ENCODE assay signal across 8 cellular contexts in genomic region chr14:100640481-100641273, GRCh38. TPM values are rescaled to one million over a fixed set of nuclear protein-coding genes. Genes with fewer than 3 reads are reported as not detected.
DNase-seq lines count a peak whose midpoint lies in the region; ATAC-seq lines count a peak whose summit lies in the region.

No MANE protein-coding gene starts in this region.

- peaks cover 24% of the 10 kb centered on the region for H3K4me1 Mint-ChIP-seq in dendritic cell treated with granulocyte-macrophage colony-stimulating factor and Interleukin-4, amounts not matched to agents 40 ng/mL and 50 ng/mL, for 4 days (ENCODE audit: low read depth)

- peak; percentile 84 for ATAC-seq in GM19328 (IDR thresholded peaks at IDR 0.05; ENCODE audit: unreplicated experiment)
- peak; percentile 91 for ATAC-seq in HG03342 (IDR thresholded peaks at IDR 0.05; ENCODE audit: unreplicated experiment)
- ATAC-seq in Right ventricle myocardium inferior, result no peak

- H3K9me3 Mint-ChIP-seq in dendritic cell treated with granulocyte-macrophage colony-stimulating factor and Interleukin-4, amounts not matched to agents 40 ng/mL and 50 ng/mL, for 4 days, result no peaks in the 10 kb centered on the region

- intact Hi-C loops in dendritic cell treated with granulocyte-macrophage colony-stimulating factor and Interleukin-4, amounts not matched to agents 40 ng/mL and 50 ng/mL, for 4 days (cut with micrococcal nuclease), result no loop called here
- intact Hi-C loops in cardiac septum (cut with DNase I) (no loop called here), Right ventricle myocardium inferior (cut with DNase I) (no loop called here)

- peaks cover 65% of the 10 kb centered on the region for H3K27me3 Mint-ChIP-seq in dendritic cell treated with granulocyte-macrophage colony-stimulating factor and Interleukin-4, amounts not matched to agents 40 ng/mL and 50 ng/mL, for 4 days

- no peaks in the 10 kb centered on the region for H3K36me3 Mint-ChIP-seq in dendritic cell treated with granulocyte-macrophage colony-stimulating factor and Interleukin-4, amounts not matched to agents 40 ng/mL and 50 ng/mL, for 4 days (ENCODE audit: low read depth)

- DNase-seq in activated CD4-positive, CD25-positive, alpha-beta regulatory T cell treated with anti-CD3 and anti-CD28 coated beads, Interleukin-2, amount 50 U/mL, for 72 hours, result peak; percentile 76
- DNase-seq in stimulated activated CD8-positive, alpha-beta memory T cell treated with anti-CD3 and anti-CD28 coated beads, Interleukin-7, amount 100 ng/mL, for 1 hour (ENCODE audit: low read depth in 2 of 2), result peak; percentile 40 to 50
- no peak for DNase-seq in cardiac septum (ENCODE audit: low spot score)
- DNase-seq in Right ventricle myocardium inferior (ENCODE audit: missing footprints), result no peak
- DNase-seq in NCI-H1048 (lab: John Stamatoyannopoulos, UW), result no peak

- no peak overlapping the region for H3K4me3 Mint-ChIP-seq in dendritic cell treated with granulocyte-macrophage colony-stimulating factor and Interleukin-4, amounts not matched to agents 40 ng/mL and 50 ng/mL, for 4 days

- H3K27ac Mint-ChIP-seq in dendritic cell treated with granulocyte-macrophage colony-stimulating factor and Interleukin-4, amounts not matched to agents 40 ng/mL and 50 ng/mL, for 4 days, result peak overlapping the region; percentile 38

RNA-seq across cellular contexts. Expression of gene BEGAIN, which starts 53.5 kb away (rescaled TPM):
- total RNA-seq in cardiac septum (1.2 TPM), Right ventricle myocardium inferior (0.68 TPM)

Comparison
In these comparisons a context has a peak if more than half of its experiments do, and no peak if none do; other contexts are left out.
1. DNase-seq: peak in activated CD4-positive, CD25-positive, alpha-beta regulatory T cell treated with anti-CD3 and anti-CD28 coated beads, Interleukin-2, amount 50 U/mL, for 72 hours (single experiment) and stimulated activated CD8-positive, alpha-beta memory T cell treated with anti-CD3 and anti-CD28 coated beads, Interleukin-7, amount 100 ng/mL, for 1 hour (2 of 2); none in cardiac septum (single experiment), Right ventricle myocardium inferior (single experiment) and NCI-H1048 (single experiment).